In genomic region chr2:107729456-107729855, GRCh38 we compare ENCODE assay signal across 27 cellular contexts.
"Had no signal": no experiment of that assay in that cellular context is flagged by ENCODE, and none has a peak within 500 bp of the region (broad histone marks: within the 10 kb centered on the region; RNA-seq: fewer than 3 reads in every experiment).

No MANE protein-coding gene starts in this region.

- FAIRE-seq: frontal cortex, TTC549 had no signal

- H3K9me3 ChIP-seq: ascending aorta, breast epithelium, esophagus squamous epithelium had no signal

- H3K4me3 ChIP-seq: ascending aorta, breast epithelium, coronary artery, dorsolateral prefrontal cortex, esophagus squamous epithelium had no signal

- H3K27me3 ChIP-seq: ascending aorta, breast epithelium, dorsolateral prefrontal cortex, esophagus squamous epithelium had no signal

- DNase-seq: activated CD4-positive, alpha-beta memory T cell treated with anti-CD3 and anti-CD28 coated beads, Interleukin-2, amount 10 ng/mL, durations not matched to agents 7 days and 5 days; activated CD4-positive, alpha-beta T cell treated with anti-CD3 and anti-CD28 coated beads for 1 hour; activated CD4-positive, alpha-beta T cell treated with anti-CD3 and anti-CD28 coated beads for 4 hours; activated CD4-positive, alpha-beta T cell treated with anti-CD3 and anti-CD28 coated beads, Interleukin-2, amount 10 ng/mL, durations not matched to agents 7 days and 5 days; activated CD4-positive, alpha-beta T cell treated with anti-CD3 and anti-CD28 coated beads, Interleukin-2, amount 50 U/mL, for 4 hours; activated CD8-positive, alpha-beta memory T cell treated with anti-CD3 and anti-CD28 coated beads, Interleukin-2, amount 50 U/mL, for 48 hours; activated gamma-delta T cell; activated naive CD4-positive, alpha-beta T cell; activated naive CD4-positive, alpha-beta T cell treated with anti-CD3 and anti-CD28 coated beads, Interleukin-2, amount 10 ng/mL, durations not matched to agents 7 days and 5 days; activated naive CD8-positive, alpha-beta T cell treated with anti-CD3 and anti-CD28 coated beads, Interleukin-2, amount 10 ng/mL, durations not matched to agents 7 days and 5 days; activated T-cell treated with anti-CD3 and anti-CD28 coated beads for 4 hours; activated T-cell treated with anti-CD3 and anti-CD28 coated beads, Interleukin-2, amount 50 U/mL, for 24 hours; activated T-cell treated with anti-CD3 and anti-CD28 coated beads, Interleukin-2, amount 50 U/mL, for 72 hours; dorsolateral prefrontal cortex; effector memory CD4-positive, alpha-beta T cell; endodermal cell; esophagus squamous epithelium; head of caudate nucleus; T-helper 2 cell had no signal

- H3K36me3 ChIP-seq: ascending aorta, breast epithelium, esophagus squamous epithelium had no signal

- H3K4me1 ChIP-seq: ascending aorta, breast epithelium, esophagus squamous epithelium had no signal

- ATAC-seq: activated naive CD4-positive, alpha-beta T cell treated with anti-CD3 and anti-CD28 coated beads, Interleukin-2, amount 50 U/mL, for 72 hours; activated T-cell treated with anti-CD3 and anti-CD28 coated beads, Interleukin-2, amount 50 U/mL, for 72 hours; WTC11 had no signal

- H3K27ac ChIP-seq: ascending aorta, breast epithelium, coronary artery, dorsolateral prefrontal cortex, esophagus squamous epithelium, VCaP had no signal
